8 cellular contexts compared by ENCODE assay signal in genomic region chr7:107044347-107045194, GRCh38. TPM values are rescaled to one million over a fixed set of nuclear protein-coding genes. Genes with fewer than 3 reads are reported as not detected.
DNase-seq lines count a peak whose midpoint lies in the region; ATAC-seq lines count a peak whose summit lies in the region.

TSS of gene PRKAR2B (plus strand) at chr7:107044705. CDS start at chr7:107044908, 203 bp downstream.

- H3K27me3 ChIP-seq in mesenchymal stem cell (ENCODE audit: control insufficient read depth in 1 of 2, insufficient read depth in 1 of 2, low read length in 2 of 2), result peaks cover 0 to 6% of the 10 kb centered on the region in 2 experiments

- H3K4me1 Mint-ChIP-seq in effector memory CD8-positive, alpha-beta T cell (ENCODE audit: low read depth in 2 of 2), result peaks cover 7 to 10% of the 10 kb centered on the region in 2 donors

- peaks cover 38 to 41% of the 10 kb centered on the region in 2 donors for H3K27me3 Mint-ChIP-seq in effector memory CD8-positive, alpha-beta T cell

- H3K9me3 ChIP-seq in mesenchymal stem cell (ENCODE audit: control insufficient read depth, low read length), result no peaks in the 10 kb centered on the region

- H4K91ac ChIP-seq in mesenchymal stem cell (ENCODE audit: low read length), result peak within 1 kb of the TSS; percentile 1

- no peak within 1 kb of the TSS for H2BK120ac ChIP-seq in mesenchymal stem cell (ENCODE audit: low read depth, low read length)

- H3K27ac ChIP-seq in mesenchymal stem cell (ENCODE audit: low read length, poor library complexity, severe bottlenecking), result no peak within 1 kb of the TSS

- peak; percentile 87 for ATAC-seq in GM19324 (IDR thresholded peaks at IDR 0.05; ENCODE audit: low FRiP score, unreplicated experiment)
- peak; percentile 79 for ATAC-seq in HG03469 (IDR thresholded peaks at IDR 0.05; ENCODE audit: unreplicated experiment)
- peak; percentile 92 for ATAC-seq in effector memory CD8-positive, alpha-beta T cell (replicated peaks)

- peak within 1 kb of the TSS; percentile 92 to 94 for H3K4me3 Mint-ChIP-seq in effector memory CD8-positive, alpha-beta T cell

- H3K36me3 ChIP-seq in mesenchymal stem cell (ENCODE audit: control insufficient read depth in 1 of 2, insufficient read depth in 2 of 2, low read depth in 1 of 2, low read length in 2 of 2), result no peaks in the 10 kb centered on the region

- H2BK5ac ChIP-seq in mesenchymal stem cell (ENCODE audit: low read depth, low read length, poor library complexity, severe bottlenecking), result no peak within 1 kb of the TSS

- peak within 1 kb of the TSS; percentile 60 for H2BK15ac ChIP-seq in mesenchymal stem cell (ENCODE audit: low read depth, poor library complexity, severe bottlenecking)

- peak within 1 kb of the TSS in 1 of 2 experiments; percentile 99 for H3K23ac ChIP-seq in mesenchymal stem cell (ENCODE audit: low read length in 2 of 2)

- H3K79me1 ChIP-seq in mesenchymal stem cell (replicated peaks; ENCODE audit: low read length, poor library complexity, severe bottlenecking), result no peaks in the 10 kb centered on the region

- peaks cover 5% of the 10 kb centered on the region for H3K4me1 ChIP-seq in mesenchymal stem cell (ENCODE audit: control insufficient read depth, insufficient read depth, low read depth, low read length)

- H3K4ac ChIP-seq in mesenchymal stem cell (ENCODE audit: low read depth in 1 of 2, low read length in 2 of 2), result peak within 1 kb of the TSS; percentile 10 to 34

- peak within 1 kb of the TSS; percentile 66 for H2AFZ ChIP-seq in mesenchymal stem cell (ENCODE audit: low read depth, low read length)

- H3K9ac ChIP-seq in mesenchymal stem cell (ENCODE audit: low read length), result peak within 1 kb of the TSS; percentile 83

- H3K36me3 Mint-ChIP-seq in effector memory CD8-positive, alpha-beta T cell (ENCODE audit: insufficient read depth), result peaks cover 3% of the 10 kb centered on the region

- H2BK12ac ChIP-seq in mesenchymal stem cell (ENCODE audit: low read length in 2 of 2), result peak within 1 kb of the TSS; percentile 28 to 86

- H3K4me3 ChIP-seq in mesenchymal stem cell (ENCODE audit: insufficient read depth in 1 of 2, low read depth in 1 of 2, low read length in 2 of 2), result peak within 1 kb of the TSS; percentile 71 to 87

- WGBS in mesenchymal stem cell, result 1% methylated on average over 62 of the region's 110 CpGs

- DNase-seq in AML-193 (lab: John Stamatoyannopoulos, UW) (peak; percentile 41 to 44), NCI-H774 (lab: John Stamatoyannopoulos, UW) (peak; percentile 80), mesenchymal stem cell (peak; percentile 80)
- DNase-seq in activated CD8-positive, alpha-beta memory T cell treated with anti-CD3 and anti-CD28 coated beads for 48 hours (ENCODE audit: low read depth in 2 of 3, low spot score in 2 of 3), result peak; percentile 29 to 53 (median 38)
- peak; percentile 69 to 75 (median 72) for DNase-seq in effector memory CD8-positive, alpha-beta T cell
- DNase-seq in stimulated activated CD8-positive, alpha-beta memory T cell treated with anti-CD3 and anti-CD28 coated beads, Interleukin-12 subunit alpha, Interleukin-12 subunit beta, amount 100 ng/mL, for 24 hours (ENCODE audit: extremely low read depth), result peak; percentile 28

- H3K18ac ChIP-seq in mesenchymal stem cell (ENCODE audit: low read depth in 1 of 2, low read length in 2 of 2), result peak within 1 kb of the TSS; percentile 23 to 88

- no peaks in the 10 kb centered on the region for H3K9me3 Mint-ChIP-seq in effector memory CD8-positive, alpha-beta T cell

- peak within 1 kb of the TSS in 1 of 2 experiments; percentile 84 for H3K14ac ChIP-seq in mesenchymal stem cell (ENCODE audit: low read length in 2 of 2)

- H4K8ac ChIP-seq in mesenchymal stem cell (ENCODE audit: low read length), result peak within 1 kb of the TSS; percentile 5

- H3K4me2 ChIP-seq in mesenchymal stem cell (ENCODE audit: low read length, poor library complexity, severe bottlenecking), result peak within 1 kb of the TSS; percentile 86

- H3K27ac Mint-ChIP-seq in effector memory CD8-positive, alpha-beta T cell, result peak within 1 kb of the TSS in 1 of 2 donors; percentile 76

- H2AK5ac ChIP-seq in mesenchymal stem cell (ENCODE audit: low read length, severe bottlenecking), result no peak within 1 kb of the TSS

RNA-seq across cellular contexts. Expression of gene PRKAR2B, which starts in this region (rescaled TPM):
- polyA plus RNA-seq in mesenchymal stem cell (2013, experiment 1 of 2), result 37.8 TPM
- polyA plus RNA-seq in mesenchymal stem cell (2013, experiment 2 of 2), result 39.8 TPM

Comparison
In these comparisons a context has a peak if more than half of its experiments do, and no peak if none do; other contexts are left out.
1. DNase-seq: peak in every context shown above with its lines; median percentile 80 in NCI-H774; 80 in mesenchymal stem cell; 72 in effector memory CD8-positive, alpha-beta T cell; 42 in AML-193; 38 in activated CD8-positive, alpha-beta memory T cell treated with anti-CD3 and anti-CD28 coated beads for 48 hours; 28 in stimulated activated CD8-positive, alpha-beta memory T cell treated with anti-CD3 and anti-CD28 coated beads, Interleukin-12 subunit alpha, Interleukin-12 subunit beta, amount 100 ng/mL, for 24 hours.